In the genomic region with DNA sequence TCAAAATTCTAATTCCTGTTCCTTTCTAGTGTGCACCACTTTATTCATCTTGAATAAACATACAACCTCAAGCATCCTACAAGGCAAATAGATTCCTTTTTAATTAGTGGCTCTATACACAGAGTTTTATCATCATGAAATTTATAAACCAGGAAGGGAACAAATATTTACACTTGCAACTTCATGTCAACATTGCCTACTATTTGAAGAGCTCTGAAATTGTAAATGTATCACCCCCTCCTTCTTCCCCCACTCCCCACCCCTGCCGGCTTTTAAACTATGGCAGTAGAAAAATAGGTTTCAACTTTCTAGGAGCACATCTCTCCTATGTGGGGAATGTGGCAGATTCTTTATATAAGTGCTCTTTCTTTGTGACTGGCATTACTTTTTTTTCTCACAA, we compare ENCODE assay signal across 15 cellular contexts. TPM values are rescaled to one million over a fixed set of nuclear protein-coding genes. Genes with fewer than 3 reads are reported as not detected.
DNase-seq lines count a peak whose midpoint lies in the region; ATAC-seq and TF ChIP-seq lines count a peak whose summit lies in the region.
"Had no signal": no experiment of that assay in that cellular context is flagged by ENCODE, and none has a peak within 500 bp of the region (broad histone marks: within the 10 kb centered on the region; RNA-seq: fewer than 3 reads in every experiment).

No MANE protein-coding gene starts in this region.

- no peak overlapping the region for H3K4me3 Mint-ChIP-seq in natural killer cell
- no peak overlapping the region for H3K4me3 Mint-ChIP-seq in natural killer cell treated with Interleukin-12 subunit alpha and Interleukin-12 subunit beta and Interleukin-15 and Interleukin-18, amount 100 ng/mL, for 72 hours
- H3K4me3 Mint-ChIP-seq: activated CD4-positive, alpha-beta T cell treated with anti-CD3 and anti-CD28 coated beads for 36 hours; dendritic cell treated with granulocyte-macrophage colony-stimulating factor and Interleukin-4, amounts not matched to agents 40 ng/mL and 50 ng/mL, for 4 days; stimulated activated naive CD8-positive, alpha-beta T cell treated with anti-CD3 and anti-CD28 coated beads, Interleukin-15, amount 100 ng/mL, for 72 hours had no signal

- H3K4me3 ChIP-seq in fibroblast of lung (replicated peaks in 1 of 4; ENCODE audit: control extremely low read depth in 1 of 4, insufficient read depth in 1 of 4, low read depth in 3 of 4, low read length in 4 of 4): no peak overlapping the region
- H3K4me3 ChIP-seq in colonic mucosa: no peak overlapping the region

- H3K27me3 ChIP-seq in fibroblast of lung (ENCODE audit: control insufficient read depth, insufficient read depth, low read length): no peaks in the 10 kb centered on the region
- no peaks in the 10 kb centered on the region for H3K27me3 ChIP-seq in colonic mucosa

- H3K9me3 Mint-ChIP-seq in natural killer cell: no peaks in the 10 kb centered on the region
- H3K9me3 Mint-ChIP-seq in natural killer cell treated with Interleukin-12 subunit alpha and Interleukin-12 subunit beta and Interleukin-15 and Interleukin-18, amount 100 ng/mL, for 72 hours: no peaks in the 10 kb centered on the region
- H3K9me3 Mint-ChIP-seq: dendritic cell treated with granulocyte-macrophage colony-stimulating factor and Interleukin-4, amounts not matched to agents 40 ng/mL and 50 ng/mL, for 4 days; stimulated activated naive CD8-positive, alpha-beta T cell treated with anti-CD3 and anti-CD28 coated beads, Interleukin-15, amount 100 ng/mL, for 72 hours had no signal

- H3K27ac ChIP-seq in fibroblast of lung (ENCODE audit: insufficient read depth, low read length) (no peak overlapping the region), colonic mucosa (no peak overlapping the region)

- no peaks in the 10 kb centered on the region for H3K27me3 Mint-ChIP-seq in natural killer cell (ENCODE audit: low read depth in 2 of 2)
- H3K27me3 Mint-ChIP-seq in natural killer cell treated with Interleukin-12 subunit alpha and Interleukin-12 subunit beta and Interleukin-15 and Interleukin-18, amount 100 ng/mL, for 72 hours: no peaks in the 10 kb centered on the region
- H3K27me3 Mint-ChIP-seq: activated CD4-positive, alpha-beta T cell treated with anti-CD3 and anti-CD28 coated beads for 36 hours; dendritic cell treated with granulocyte-macrophage colony-stimulating factor and Interleukin-4, amounts not matched to agents 40 ng/mL and 50 ng/mL, for 4 days; stimulated activated naive CD8-positive, alpha-beta T cell treated with anti-CD3 and anti-CD28 coated beads, Interleukin-15, amount 100 ng/mL, for 72 hours had no signal

- H3K9ac ChIP-seq in fibroblast of lung (ENCODE audit: insufficient read depth, low read length) (no peak overlapping the region), colonic mucosa (ENCODE audit: low read depth in 2 of 2, low read length in 2 of 2) (no peak overlapping the region)

- ATAC-seq in natural killer cell (no peak), SK-N-SH treated with all-trans-retinoic acid at 6 μM for 48 hours (no peak), HG02970 (IDR thresholded peaks at IDR 0.05; ENCODE audit: low FRiP score, unreplicated experiment) (no peak)
- ATAC-seq in natural killer cell treated with Interleukin-12 subunit alpha and Interleukin-12 subunit beta and Interleukin-15 and Interleukin-18, amount 100 ng/mL, for 72 hours: no peak
- ATAC-seq: activated CD4-positive, alpha-beta T cell treated with anti-CD3 and anti-CD28 coated beads for 36 hours; stimulated activated naive CD8-positive, alpha-beta T cell treated with anti-CD3 and anti-CD28 coated beads, Interleukin-15, amount 100 ng/mL, for 72 hours had no signal

- peaks cover 6% of the 10 kb centered on the region for H3K79me2 ChIP-seq in fibroblast of lung (ENCODE audit: control insufficient read depth, insufficient read depth, low read length)

- H4K20me1 ChIP-seq in fibroblast of lung (ENCODE audit: control insufficient read depth, extremely low read depth, insufficient read depth, low read length): no peaks in the 10 kb centered on the region

- H3K36me3 ChIP-seq in fibroblast of lung (ENCODE audit: control insufficient read depth, insufficient read depth, low read length) (no peaks in the 10 kb centered on the region), colonic mucosa (no peaks in the 10 kb centered on the region)

- TF ChIP-seq CTCF in natural killer cell (IDR thresholded peaks at IDR 0.05) (no peak), fibroblast of lung (conservative IDR thresholded peaks at IDR 0.05 in 1 of 2, IDR thresholded peaks at IDR 0.05 in 1 of 2; ENCODE audit: low read depth in 1 of 2, low read length in 2 of 2) (no peak), colonic mucosa (IDR thresholded peaks at IDR 0.05) (no peak)

- H3K4me1 Mint-ChIP-seq in natural killer cell: peaks cover 67 to 70% of the 10 kb centered on the region in 2 donors
- H3K4me1 Mint-ChIP-seq in natural killer cell treated with Interleukin-12 subunit alpha and Interleukin-12 subunit beta and Interleukin-15 and Interleukin-18, amount 100 ng/mL, for 72 hours (ENCODE audit: low read depth in 2 of 2): peaks cover 20 to 45% of the 10 kb centered on the region in 2 donors

- H3K4me2 ChIP-seq in fibroblast of lung (ENCODE audit: extremely low read depth, insufficient read depth, low read length): peak overlapping the region; percentile 19

- DNase-seq in natural killer cell (no peak), NCI-H2196 (lab: John Stamatoyannopoulos, UW; ENCODE audit: unreplicated experiment) (peak; percentile 49), fibroblast of lung (ENCODE audit: low read depth in 2 of 2) (no peak), colonic mucosa (no peak)
- no peak for DNase-seq in natural killer cell treated with Interleukin-12 subunit alpha and Interleukin-12 subunit beta and Interleukin-15 and Interleukin-18, amount 100 ng/mL, for 72 hours (ENCODE audit: low spot score)
- no peak for DNase-seq in activated CD4-positive, alpha-beta T cell treated with anti-CD3 and anti-CD28 coated beads, Interleukin-2, amount 50 U/mL, for 1 hour
- DNase-seq: activated CD4-positive, alpha-beta T cell treated with anti-CD3 and anti-CD28 coated beads for 36 hours; activated naive CD4-positive, alpha-beta T cell treated with anti-CD3 and anti-CD28 coated beads, Interleukin-2, amount 50 U/mL, for 16 hours; Calu3; KG1; NCI-H187; stimulated activated naive CD8-positive, alpha-beta T cell treated with anti-CD3 and anti-CD28 coated beads, Interleukin-15, amount 100 ng/mL, for 72 hours had no signal

- no peaks in the 10 kb centered on the region for H3K9me3 ChIP-seq in fibroblast of lung (ENCODE audit: control insufficient read depth, insufficient read depth, low read depth, low read length)
- H3K9me3 ChIP-seq in colonic mucosa: no peaks in the 10 kb centered on the region

- no peak overlapping the region for H2AFZ ChIP-seq in fibroblast of lung (ENCODE audit: low read length)

- peak overlapping the region; percentile 28 to 74 for H3K27ac Mint-ChIP-seq in natural killer cell
- H3K27ac Mint-ChIP-seq in natural killer cell treated with Interleukin-12 subunit alpha and Interleukin-12 subunit beta and Interleukin-15 and Interleukin-18, amount 100 ng/mL, for 72 hours: peak overlapping the region in 1 of 2 donors; percentile 46
- H3K27ac Mint-ChIP-seq: activated CD4-positive, alpha-beta T cell treated with anti-CD3 and anti-CD28 coated beads for 36 hours; dendritic cell treated with granulocyte-macrophage colony-stimulating factor and Interleukin-4, amounts not matched to agents 40 ng/mL and 50 ng/mL, for 4 days had no signal

- H3K4me1 ChIP-seq in fibroblast of lung (ENCODE audit: control insufficient read depth, extremely low read depth, insufficient read depth, low read length): peaks cover 5% of the 10 kb centered on the region
- H3K4me1 ChIP-seq in colonic mucosa: peaks cover 4% of the 10 kb centered on the region

- intact Hi-C loops in natural killer cell (cut with micrococcal nuclease) (no loop called here), colonic mucosa (cut with DNase I) (no loop called here)

- H3K36me3 Mint-ChIP-seq in natural killer cell: no peaks in the 10 kb centered on the region
- H3K36me3 Mint-ChIP-seq in natural killer cell treated with Interleukin-12 subunit alpha and Interleukin-12 subunit beta and Interleukin-15 and Interleukin-18, amount 100 ng/mL, for 72 hours: no peaks in the 10 kb centered on the region

TF ChIP-seq in SK-N-SH treated with all-trans-retinoic acid at 6 μM for 48 hours, 23 proteins besides CTCF, POLR2A, EP300 and RAD21 (continues in another document):
- TF ChIP-seq CSDC2 (CRISPR knock-in tag; IDR thresholded peaks at IDR 0.05): no peak
- TF ChIP-seq, protein P1, sequence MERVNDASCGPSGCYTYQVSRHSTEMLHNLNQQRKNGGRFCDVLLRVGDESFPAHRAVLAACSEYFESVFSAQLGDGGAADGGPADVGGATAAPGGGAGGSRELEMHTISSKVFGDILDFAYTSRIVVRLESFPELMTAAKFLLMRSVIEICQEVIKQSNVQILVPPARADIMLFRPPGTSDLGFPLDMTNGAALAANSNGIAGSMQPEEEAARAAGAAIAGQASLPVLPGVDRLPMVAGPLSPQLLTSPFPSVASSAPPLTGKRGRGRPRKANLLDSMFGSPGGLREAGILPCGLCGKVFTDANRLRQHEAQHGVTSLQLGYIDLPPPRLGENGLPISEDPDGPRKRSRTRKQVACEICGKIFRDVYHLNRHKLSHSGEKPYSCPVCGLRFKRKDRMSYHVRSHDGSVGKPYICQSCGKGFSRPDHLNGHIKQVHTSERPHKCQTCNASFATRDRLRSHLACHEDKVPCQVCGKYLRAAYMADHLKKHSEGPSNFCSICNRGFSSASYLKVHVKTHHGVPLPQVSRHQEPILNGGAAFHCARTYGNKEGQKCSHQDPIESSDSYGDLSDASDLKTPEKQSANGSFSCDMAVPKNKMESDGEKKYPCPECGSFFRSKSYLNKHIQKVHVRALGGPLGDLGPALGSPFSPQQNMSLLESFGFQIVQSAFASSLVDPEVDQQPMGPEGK (CRISPR knock-in tag; IDR thresholded peaks at IDR 0.05; ENCODE audit: borderline replicate concordance): no peak
- TF ChIP-seq ZFP30 (CRISPR knock-in tag; IDR thresholded peaks at IDR 0.05): no peak
- TF ChIP-seq OSR1 (CRISPR knock-in tag; IDR thresholded peaks at IDR 0.05): no peak
- no peak for TF ChIP-seq TCF4 (CRISPR knock-in tag; IDR thresholded peaks at IDR 0.05; ENCODE audit: borderline replicate concordance)
- no peak for TF ChIP-seq ISL1 (CRISPR knock-in tag; IDR thresholded peaks at IDR 0.05)
- no peak for TF ChIP-seq GLIS3 (CRISPR knock-in tag; IDR thresholded peaks at IDR 0.05)
- TF ChIP-seq ZNF70 (CRISPR knock-in tag; IDR thresholded peaks at IDR 0.05): no peak
- no peak for TF ChIP-seq BACH2 (CRISPR knock-in tag; IDR thresholded peaks at IDR 0.05; ENCODE audit: borderline replicate concordance)

RNA-seq across cellular contexts. Expression of a gene that starts 49.6 kb away (rescaled TPM):
- total RNA-seq in natural killer cell (100 to 1,000 TPM; 117 to 133 (median 121) TPM), fibroblast of lung (24.4 and 37.8 TPM in 2 replicates), colonic mucosa (10 to 100 TPM; 18.7 to 24.2 TPM)
- 10 to 100 TPM; 26.7 to 27.9 TPM for total RNA-seq in natural killer cell treated with Interleukin-12 subunit alpha and Interleukin-12 subunit beta and Interleukin-15 and Interleukin-18, amount 100 ng/mL, for 72 hours
- 3.9 and 4.1 TPM in 2 replicates for polyA plus RNA-seq in fibroblast of lung
- polyA plus RNA-seq in fibroblast of lung (2012): 8.8 and 10.6 TPM in 2 replicates
- polyA minus RNA-seq in fibroblast of lung (ENCODE audit: low replicate concordance): 15.7 and 35.3 TPM in 2 replicates
